In the genomic region with DNA sequence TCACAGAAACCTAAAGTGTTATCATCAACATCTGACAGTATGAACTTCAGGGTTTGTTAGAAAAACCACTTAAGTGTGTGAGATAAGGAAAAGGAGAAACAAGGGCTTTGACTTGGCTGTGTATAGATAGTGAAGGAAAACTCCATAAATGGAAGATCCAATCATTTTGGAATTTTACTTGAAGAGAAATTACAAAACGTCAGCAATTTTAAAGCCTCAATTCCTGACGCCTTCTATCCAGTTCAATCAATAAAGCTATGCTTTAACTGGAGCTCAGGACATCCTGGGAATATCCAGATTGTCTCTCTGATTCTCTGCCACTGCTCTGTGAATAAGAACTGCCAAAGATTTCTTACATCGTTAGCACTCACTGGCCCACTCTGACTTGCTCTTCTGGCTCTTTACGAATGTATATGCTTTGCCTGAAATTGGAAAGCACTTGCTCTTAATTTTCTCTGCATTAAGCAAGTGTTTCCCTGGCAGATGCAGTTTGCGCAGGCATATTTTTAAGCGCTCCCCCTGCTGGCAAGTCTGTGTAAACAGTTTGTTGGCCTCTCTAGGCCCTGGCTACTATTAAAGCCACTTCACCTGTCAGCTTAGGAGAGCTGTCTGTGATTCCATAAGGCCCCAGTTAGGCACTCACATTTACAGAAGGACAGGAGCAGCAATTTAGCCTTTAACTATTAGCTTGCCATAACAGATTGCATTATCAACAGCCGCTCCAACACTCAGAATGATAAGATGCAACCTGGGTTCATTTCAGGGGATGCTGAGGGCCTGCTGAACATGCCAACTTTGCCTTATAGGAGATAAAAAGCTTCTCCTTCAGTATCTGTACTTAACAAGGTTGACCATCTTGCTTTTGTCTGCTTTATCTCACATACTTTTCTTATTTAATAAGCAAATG, we compare ENCODE assay signal across 1 cellular context.
TF ChIP-seq lines count a peak whose summit lies in the region.

No MANE protein-coding gene starts in this region.

TF ChIP-seq in HepG2, 621 proteins besides CTCF, POLR2A, EP300 and RAD21 (continued from another document):
- TF ChIP-seq, protein P1, sequence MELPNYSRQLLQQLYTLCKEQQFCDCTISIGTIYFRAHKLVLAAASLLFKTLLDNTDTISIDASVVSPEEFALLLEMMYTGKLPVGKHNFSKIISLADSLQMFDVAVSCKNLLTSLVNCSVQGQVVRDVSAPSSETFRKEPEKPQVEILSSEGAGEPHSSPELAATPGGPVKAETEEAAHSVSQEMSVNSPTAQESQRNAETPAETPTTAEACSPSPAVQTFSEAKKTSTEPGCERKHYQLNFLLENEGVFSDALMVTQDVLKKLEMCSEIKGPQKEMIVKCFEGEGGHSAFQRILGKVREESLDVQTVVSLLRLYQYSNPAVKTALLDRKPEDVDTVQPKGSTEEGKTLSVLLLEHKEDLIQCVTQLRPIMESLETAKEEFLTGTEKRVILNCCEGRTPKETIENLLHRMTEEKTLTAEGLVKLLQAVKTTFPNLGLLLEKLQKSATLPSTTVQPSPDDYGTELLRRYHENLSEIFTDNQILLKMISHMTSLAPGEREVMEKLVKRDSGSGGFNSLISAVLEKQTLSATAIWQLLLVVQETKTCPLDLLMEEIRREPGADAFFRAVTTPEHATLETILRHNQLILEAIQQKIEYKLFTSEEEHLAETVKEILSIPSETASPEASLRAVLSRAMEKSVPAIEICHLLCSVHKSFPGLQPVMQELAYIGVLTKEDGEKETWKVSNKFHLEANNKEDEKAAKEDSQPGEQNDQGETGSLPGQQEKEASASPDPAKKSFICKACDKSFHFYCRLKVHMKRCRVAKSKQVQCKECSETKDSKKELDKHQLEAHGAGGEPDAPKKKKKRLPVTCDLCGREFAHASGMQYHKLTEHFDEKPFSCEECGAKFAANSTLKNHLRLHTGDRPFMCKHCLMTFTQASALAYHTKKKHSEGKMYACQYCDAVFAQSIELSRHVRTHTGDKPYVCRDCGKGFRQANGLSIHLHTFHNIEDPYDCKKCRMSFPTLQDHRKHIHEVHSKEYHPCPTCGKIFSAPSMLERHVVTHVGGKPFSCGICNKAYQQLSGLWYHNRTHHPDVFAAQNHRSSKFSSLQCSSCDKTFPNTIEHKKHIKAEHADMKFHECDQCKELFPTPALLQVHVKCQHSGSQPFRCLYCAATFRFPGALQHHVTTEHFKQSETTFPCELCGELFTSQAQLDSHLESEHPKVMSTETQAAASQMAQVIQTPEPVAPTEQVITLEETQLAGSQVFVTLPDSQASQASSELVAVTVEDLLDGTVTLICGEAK (IDR thresholded peaks at IDR 0.05), result no peak
- TF ChIP-seq, protein P1 (CRISPR knock-in tag; IDR thresholded peaks at IDR 0.05), result no peak
- TF ChIP-seq STAG1 (CRISPR knock-in tag; IDR thresholded peaks at IDR 0.05) (peak; percentile 27; the same call in 1 of the 2 replicates), IKZF1 (IDR thresholded peaks at IDR 0.05) (no peak), MAFK (conservative IDR thresholded peaks at IDR 0.05 in 1 of 2, IDR thresholded peaks at IDR 0.05 in 1 of 2; ENCODE audit: low read length in 2 of 2) (peak; percentile 42 to 84; a peak in 3 of 4 replicates)
